In genomic region chrX:152070186-152070585, GRCh38 we compare ENCODE assay signal across 19 cellular contexts.
"Had no signal": no experiment of that assay in that cellular context is flagged by ENCODE, and none has a peak within 500 bp of the region (broad histone marks: within the 10 kb centered on the region; RNA-seq: fewer than 3 reads in every experiment).

No MANE protein-coding gene starts in this region.

- H3K4me3 ChIP-seq: coronary artery, gastrocnemius medialis, hepatocyte, mucosa of descending colon, psoas muscle, right atrium auricular region, sigmoid colon, skin epidermis, testis, transverse colon had no signal

- ATAC-seq: esophagus mucosa; gastrocnemius medialis; left lobe of liver; mucosa of descending colon; naive thymus-derived CD8-positive, alpha-beta T cell; psoas muscle; stimulated activated naive B cell treated with anti-CD40 and anti-IgM and Interleukin-4, amounts not matched to agents 10 μg/mL and 1 μg/mL and 100 μg/mL, for 72 hours; stimulated activated naive CD8-positive, alpha-beta T cell treated with anti-CD3 and anti-CD28 coated beads, Interleukin-15, amount 100 ng/mL, for 72 hours had no signal

- H3K27ac Mint-ChIP-seq: naive thymus-derived CD8-positive, alpha-beta T cell; stimulated activated naive B cell treated with anti-CD40 and anti-IgM and Interleukin-4, amounts not matched to agents 10 μg/mL and 1 μg/mL and 100 μg/mL, for 72 hours; stimulated activated naive CD8-positive, alpha-beta T cell treated with anti-CD3 and anti-CD28 coated beads, Interleukin-15, amount 100 ng/mL, for 72 hours had no signal

- H3K9me3 Mint-ChIP-seq: stimulated activated naive CD8-positive, alpha-beta T cell treated with anti-CD3 and anti-CD28 coated beads, Interleukin-15, amount 100 ng/mL, for 72 hours had no signal

- H3K4me1 Mint-ChIP-seq: naive thymus-derived CD8-positive, alpha-beta T cell; stimulated activated naive B cell treated with anti-CD40 and anti-IgM and Interleukin-4, amounts not matched to agents 10 μg/mL and 1 μg/mL and 100 μg/mL, for 72 hours; stimulated activated naive CD8-positive, alpha-beta T cell treated with anti-CD3 and anti-CD28 coated beads, Interleukin-15, amount 100 ng/mL, for 72 hours had no signal

- DNase-seq: effector CD8-positive, alpha-beta T cell; gastrocnemius medialis; glutamatergic neuron; mucosa of descending colon; naive thymus-derived CD8-positive, alpha-beta T cell; psoas muscle; sigmoid colon; stimulated activated CD4-positive, alpha-beta T cell treated with anti-CD3 and anti-CD28 coated beads, Interleukin-2, amount 100 ng/mL, for 24 hours; stimulated activated CD4-positive, alpha-beta T cell treated with anti-CD3 and anti-CD28 coated beads, Interleukin-4, amount 100 ng/mL, for 4 hours; stimulated activated naive B cell treated with anti-CD40 and anti-IgM and Interleukin-4, amounts not matched to agents 10 μg/mL and 1 μg/mL and 100 μg/mL, for 72 hours; stimulated activated naive CD8-positive, alpha-beta T cell treated with anti-CD3 and anti-CD28 coated beads, Interleukin-15, amount 100 ng/mL, for 72 hours; testis; transverse colon had no signal

- H3K27me3 Mint-ChIP-seq: naive thymus-derived CD8-positive, alpha-beta T cell; stimulated activated naive B cell treated with anti-CD40 and anti-IgM and Interleukin-4, amounts not matched to agents 10 μg/mL and 1 μg/mL and 100 μg/mL, for 72 hours; stimulated activated naive CD8-positive, alpha-beta T cell treated with anti-CD3 and anti-CD28 coated beads, Interleukin-15, amount 100 ng/mL, for 72 hours had no signal

- H3K36me3 Mint-ChIP-seq: naive thymus-derived CD8-positive, alpha-beta T cell; stimulated activated naive B cell treated with anti-CD40 and anti-IgM and Interleukin-4, amounts not matched to agents 10 μg/mL and 1 μg/mL and 100 μg/mL, for 72 hours had no signal

- H3K4me3 Mint-ChIP-seq: naive thymus-derived CD8-positive, alpha-beta T cell; stimulated activated naive B cell treated with anti-CD40 and anti-IgM and Interleukin-4, amounts not matched to agents 10 μg/mL and 1 μg/mL and 100 μg/mL, for 72 hours; stimulated activated naive CD8-positive, alpha-beta T cell treated with anti-CD3 and anti-CD28 coated beads, Interleukin-15, amount 100 ng/mL, for 72 hours had no signal
